In genomic region chr6:35727935-35728662, GRCh38 we compare ENCODE assay signal across 1 cellular context.
TF ChIP-seq lines count a peak whose summit lies in the region.

No MANE protein-coding gene starts in this region.

TF ChIP-seq in K562, 482 proteins besides CTCF, POLR2A, EP300 and RAD21 (continues in another document):
- TF ChIP-seq PKNOX1 (IDR thresholded peaks at IDR 0.05) (no peak), ZHX1 (conservative IDR thresholded peaks at IDR 0.05; ENCODE audit: low read length) (no peak), ZNF583 (CRISPR knock-in tag; IDR thresholded peaks at IDR 0.05) (no peak), SLC30A9 (CRISPR knock-in tag; IDR thresholded peaks at IDR 0.05) (no peak), RBFOX2 (IDR thresholded peaks at IDR 0.05; ENCODE audit: low read depth, low read length) (peak; percentile 93), SNIP1 (IDR thresholded peaks at IDR 0.05; ENCODE audit: low read depth) (no peak), ZFP1 (CRISPR knock-in tag; IDR thresholded peaks at IDR 0.05) (no peak), TRIM28 (IDR thresholded peaks at IDR 0.05) (0 out of 2 replicates have a peak, but pooled peaks have one; percentile 15), MYNN (IDR thresholded peaks at IDR 0.05) (peak; percentile 93), MYNN (CRISPR knock-in tag; IDR thresholded peaks at IDR 0.05) (no peak), ZC3H8 (IDR thresholded peaks at IDR 0.05) (no peak), ARID3B (CRISPR knock-in tag; IDR thresholded peaks at IDR 0.05; ENCODE audit: borderline replicate concordance) (no peak), TCF7 (IDR thresholded peaks at IDR 0.05; ENCODE audit: borderline replicate concordance) (no peak), HLTF (IDR thresholded peaks at IDR 0.05) (peak; percentile 69; the same call in 1 of the 2 replicates), FOXA1 (IDR thresholded peaks at IDR 0.05; ENCODE audit: borderline replicate concordance) (no peak), ZEB2 (IDR thresholded peaks at IDR 0.05) (peak; percentile 59), ZNF561 (CRISPR knock-in tag; conservative IDR thresholded peaks at IDR 0.05) (no peak), GMEB1 (CRISPR knock-in tag; IDR thresholded peaks at IDR 0.05) (no peak), CTBP1 (IDR thresholded peaks at IDR 0.05; ENCODE audit: borderline replicate concordance) (peak; percentile 90), DPF2 (IDR thresholded peaks at IDR 0.05) (no peak; the same call in none of the 2 replicates), NFE2L1 (tag; IDR thresholded peaks at IDR 0.05; ENCODE audit: borderline replicate concordance, low read depth) (no peak), ZNF766 (CRISPR knock-in tag; conservative IDR thresholded peaks at IDR 0.05) (peak; percentile 73; the same call in 1 of the 2 replicates), ZBTB5 (IDR thresholded peaks at IDR 0.05) (peak; percentile 68), PRMT5 (CRISPR knock-in tag; IDR thresholded peaks at IDR 0.05) (no peak), HMBOX1 (IDR thresholded peaks at IDR 0.05) (peak; percentile 58; the same call in 1 of the 2 replicates), MED1 (CRISPR knock-in tag; IDR thresholded peaks at IDR 0.05; ENCODE audit: borderline replicate concordance) (no peak), CBFB (CRISPR knock-in tag; IDR thresholded peaks at IDR 0.05) (peak; percentile 98), PRPF4 (IDR thresholded peaks at IDR 0.05; ENCODE audit: insufficient read depth, low read depth, low read length, poor library complexity, severe bottlenecking) (no peak), BMI1 (IDR thresholded peaks at IDR 0.05; ENCODE audit: low read length) (no peak), ETS2 (tag; IDR thresholded peaks at IDR 0.05; ENCODE audit: borderline replicate concordance, poor library complexity, severe bottlenecking) (no peak), E2F6 (IDR thresholded peaks at IDR 0.05; ENCODE audit: borderline replicate concordance in 1 of 2, extremely low read depth in 1 of 2, insufficient read depth in 1 of 2, insufficient read length in 1 of 2, low read depth in 1 of 2, low read length in 1 of 2, poor library complexity in 1 of 2, severe bottlenecking in 1 of 2) (peak; percentile 97 to 98), EHMT2 (IDR thresholded peaks at IDR 0.05) (no peak), THAP12 (CRISPR knock-in tag; IDR thresholded peaks at IDR 0.05) (no peak), LCOR (CRISPR knock-in tag; IDR thresholded peaks at IDR 0.05) (peak; percentile 87; the same call in 1 of the 2 replicates), SMAD4 (CRISPR knock-in tag; conservative IDR thresholded peaks at IDR 0.05) (peak; percentile 64), ZNF41 (CRISPR knock-in tag; conservative IDR thresholded peaks at IDR 0.05) (no peak), FUS (optimal IDR thresholded peaks at IDR 0.05; ENCODE audit: low read depth, low read length) (no peak), NR0B1 (IDR thresholded peaks at IDR 0.05; ENCODE audit: partially characterized antibody) (no peak), NR2C2 (CRISPR knock-in tag; IDR thresholded peaks at IDR 0.05) (no peak), NR2C2 (tag; IDR thresholded peaks at IDR 0.05) (peak; percentile 67), HDAC8 (tag; IDR thresholded peaks at IDR 0.05) (peak; percentile 50; the same call in 1 of the 2 replicates), ZFP91 (CRISPR knock-in tag; IDR thresholded peaks at IDR 0.05) (no peak), KLF6 (CRISPR knock-in tag; IDR thresholded peaks at IDR 0.05; ENCODE audit: borderline replicate concordance) (no peak)
